1 cellular context compared by ENCODE assay signal in genomic region chr2:229920011-229920781, GRCh38.
A peak's percentile ranks its signal among the peaks of the same experiment; 100 is the strongest.
TF ChIP-seq lines count a peak whose summit lies in the region.

No MANE protein-coding gene starts in this region.

TF ChIP-seq in HepG2, 621 proteins besides CTCF, POLR2A, EP300 and RAD21 (continued from another document):
- TF ChIP-seq, protein P1, sequence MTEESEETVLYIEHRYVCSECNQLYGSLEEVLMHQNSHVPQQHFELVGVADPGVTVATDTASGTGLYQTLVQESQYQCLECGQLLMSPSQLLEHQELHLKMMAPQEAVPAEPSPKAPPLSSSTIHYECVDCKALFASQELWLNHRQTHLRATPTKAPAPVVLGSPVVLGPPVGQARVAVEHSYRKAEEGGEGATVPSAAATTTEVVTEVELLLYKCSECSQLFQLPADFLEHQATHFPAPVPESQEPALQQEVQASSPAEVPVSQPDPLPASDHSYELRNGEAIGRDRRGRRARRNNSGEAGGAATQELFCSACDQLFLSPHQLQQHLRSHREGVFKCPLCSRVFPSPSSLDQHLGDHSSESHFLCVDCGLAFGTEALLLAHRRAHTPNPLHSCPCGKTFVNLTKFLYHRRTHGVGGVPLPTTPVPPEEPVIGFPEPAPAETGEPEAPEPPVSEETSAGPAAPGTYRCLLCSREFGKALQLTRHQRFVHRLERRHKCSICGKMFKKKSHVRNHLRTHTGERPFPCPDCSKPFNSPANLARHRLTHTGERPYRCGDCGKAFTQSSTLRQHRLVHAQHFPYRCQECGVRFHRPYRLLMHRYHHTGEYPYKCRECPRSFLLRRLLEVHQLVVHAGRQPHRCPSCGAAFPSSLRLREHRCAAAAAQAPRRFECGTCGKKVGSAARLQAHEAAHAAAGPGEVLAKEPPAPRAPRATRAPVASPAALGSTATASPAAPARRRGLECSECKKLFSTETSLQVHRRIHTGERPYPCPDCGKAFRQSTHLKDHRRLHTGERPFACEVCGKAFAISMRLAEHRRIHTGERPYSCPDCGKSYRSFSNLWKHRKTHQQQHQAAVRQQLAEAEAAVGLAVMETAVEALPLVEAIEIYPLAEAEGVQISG (CRISPR knock-in tag; IDR thresholded peaks at IDR 0.05) = 0 out of 2 replicates have a peak, but pooled peaks have one; percentile 26
- TF ChIP-seq AHR (CRISPR knock-in tag; IDR thresholded peaks at IDR 0.05) (0 out of 2 replicates have a peak, but pooled peaks have one; percentile 44), POLR2G (IDR thresholded peaks at IDR 0.05; ENCODE audit: low read depth, low read length) (peak; percentile 38; the same call in 1 of the 2 replicates), ZFY (CRISPR knock-in tag; IDR thresholded peaks at IDR 0.05) (peak; percentile 97), ZNF543 (CRISPR knock-in tag; IDR thresholded peaks at IDR 0.05) (0 out of 2 replicates have a peak, but pooled peaks have one; percentile 39)
- TF ChIP-seq, protein P2, sequence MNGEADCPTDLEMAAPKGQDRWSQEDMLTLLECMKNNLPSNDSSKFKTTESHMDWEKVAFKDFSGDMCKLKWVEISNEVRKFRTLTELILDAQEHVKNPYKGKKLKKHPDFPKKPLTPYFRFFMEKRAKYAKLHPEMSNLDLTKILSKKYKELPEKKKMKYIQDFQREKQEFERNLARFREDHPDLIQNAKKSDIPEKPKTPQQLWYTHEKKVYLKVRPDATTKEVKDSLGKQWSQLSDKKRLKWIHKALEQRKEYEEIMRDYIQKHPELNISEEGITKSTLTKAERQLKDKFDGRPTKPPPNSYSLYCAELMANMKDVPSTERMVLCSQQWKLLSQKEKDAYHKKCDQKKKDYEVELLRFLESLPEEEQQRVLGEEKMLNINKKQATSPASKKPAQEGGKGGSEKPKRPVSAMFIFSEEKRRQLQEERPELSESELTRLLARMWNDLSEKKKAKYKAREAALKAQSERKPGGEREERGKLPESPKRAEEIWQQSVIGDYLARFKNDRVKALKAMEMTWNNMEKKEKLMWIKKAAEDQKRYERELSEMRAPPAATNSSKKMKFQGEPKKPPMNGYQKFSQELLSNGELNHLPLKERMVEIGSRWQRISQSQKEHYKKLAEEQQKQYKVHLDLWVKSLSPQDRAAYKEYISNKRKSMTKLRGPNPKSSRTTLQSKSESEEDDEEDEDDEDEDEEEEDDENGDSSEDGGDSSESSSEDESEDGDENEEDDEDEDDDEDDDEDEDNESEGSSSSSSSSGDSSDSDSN (CRISPR knock-in tag; IDR thresholded peaks at IDR 0.05) = peak; percentile 99
